Comparison of ENCODE assay signal across 33 cellular contexts in genomic region chr7:44056681-44057080, GRCh38. TPM values are rescaled to one million over a fixed set of nuclear protein-coding genes. Genes with fewer than 3 reads are reported as not detected.
DNase-seq lines count a peak whose midpoint lies in the region; ATAC-seq lines count a peak whose summit lies in the region.
"Had no signal": no experiment of that assay in that cellular context is flagged by ENCODE, and none has a peak within 500 bp of the region (broad histone marks: within the 10 kb centered on the region; RNA-seq: fewer than 3 reads in every experiment).

No MANE protein-coding gene starts in this region.

- no peak overlapping the region for H3K18ac ChIP-seq in neuronal stem cell (ENCODE audit: low read length)

- H3K79me1 ChIP-seq in neuronal stem cell (ENCODE audit: low read depth, low read length) = peaks cover 4% of the 10 kb centered on the region

- H3K4me2 ChIP-seq in neuronal stem cell (ENCODE audit: insufficient read depth, low read length, poor library complexity, severe bottlenecking) = no peak overlapping the region
- H3K4me2 ChIP-seq: A549, neural progenitor cell had no signal

- no peak overlapping the region for H3K23ac ChIP-seq in neuronal stem cell (ENCODE audit: low read depth, low read length, poor library complexity)

- H2AK5ac ChIP-seq in neuronal stem cell (ENCODE audit: low read depth, low read length) = no peak overlapping the region

- no peak overlapping the region for H4K8ac ChIP-seq in neuronal stem cell (ENCODE audit: low read depth, low read length)

- no peak overlapping the region for H3K27ac ChIP-seq in neuronal stem cell (replicated peaks; ENCODE audit: low read length)
- H3K27ac ChIP-seq: A549, colonic mucosa, neural progenitor cell, prostate gland, vagina had no signal

- no CpG with 5 or more reads among the region's 7 CpGs for WGBS in neuronal stem cell (ENCODE audit: extremely low coverage in 2 of 2, insufficient read length in 2 of 2, insufficient replicate concordance in 1 of 2), 2 donors

- H3K27me3 ChIP-seq in H7 (ENCODE audit: control insufficient read depth, insufficient read depth, low read length) = no peaks in the 10 kb centered on the region
- no peaks in the 10 kb centered on the region for H3K27me3 ChIP-seq in neuronal stem cell (ENCODE audit: control insufficient read depth in 3 of 3, insufficient read depth in 3 of 3, low read depth in 1 of 3, low read length in 3 of 3)
- H3K27me3 ChIP-seq: colonic mucosa, neural progenitor cell, vagina had no signal

- no peak overlapping the region for H3K4ac ChIP-seq in neuronal stem cell (ENCODE audit: low read length)

- H3K4me3 ChIP-seq in H7 (ENCODE audit: insufficient read depth, low read depth, low read length) (no peak overlapping the region), neuronal stem cell (ENCODE audit: low read length in 2 of 2) (peak overlapping the region in 1 of 2 donors; percentile 50)
- H3K4me3 ChIP-seq: A549, colonic mucosa, neural progenitor cell, prostate gland, vagina had no signal

- H2AFZ ChIP-seq in neuronal stem cell (ENCODE audit: low read length) = no peak overlapping the region
- H2AFZ ChIP-seq: neural progenitor cell had no signal

- ATAC-seq in activated naive CD8-positive, alpha-beta T cell treated with anti-CD3 and anti-CD28 coated beads, Interleukin-2, amount 10 ng/mL, durations not matched to agents 7 days and 5 days (ENCODE audit: low read depth) = no peak
- no peak for ATAC-seq in activated naive CD8-positive, alpha-beta T cell treated with anti-CD3 and anti-CD28 coated beads, Interleukin-2, amount 50 U/mL, for 24 hours
- no peak for ATAC-seq in left lobe of liver
- no peak for ATAC-seq in stimulated activated naive B cell treated with anti-CD40 and anti-IgM and Interleukin-4, amounts not matched to agents 10 μg/mL and 1 μg/mL and 100 μg/mL, for 72 hours (replicated peaks)
- no peak for ATAC-seq in T-helper 17 cell
- no peak for ATAC-seq in HG03442 (IDR thresholded peaks at IDR 0.05; ENCODE audit: unreplicated experiment)
- ATAC-seq: A549; activated naive CD4-positive, alpha-beta T cell treated with anti-CD3 and anti-CD28 coated beads, Interleukin-2, amount 50 U/mL, for 72 hours had no signal

- H3K4me1 Mint-ChIP-seq in activated naive CD8-positive, alpha-beta T cell treated with anti-CD3 and anti-CD28 coated beads, Interleukin-2, amount 10 ng/mL, durations not matched to agents 7 days and 5 days = peaks cover 6% of the 10 kb centered on the region
- H3K4me1 Mint-ChIP-seq in activated naive CD8-positive, alpha-beta T cell treated with anti-CD3 and anti-CD28 coated beads, Interleukin-2, amount 50 U/mL, for 24 hours = peaks cover 38% of the 10 kb centered on the region
- peaks cover 51 to 87% of the 10 kb centered on the region in 2 donors for H3K4me1 Mint-ChIP-seq in stimulated activated naive B cell treated with anti-CD40 and anti-IgM and Interleukin-4, amounts not matched to agents 10 μg/mL and 1 μg/mL and 100 μg/mL, for 72 hours
- peaks cover 15% of the 10 kb centered on the region for H3K4me1 Mint-ChIP-seq in T-helper 17 cell
- H3K4me1 Mint-ChIP-seq: neural progenitor cell had no signal

- no peak overlapping the region for H2BK120ac ChIP-seq in neuronal stem cell (ENCODE audit: low read depth, low read length)

- H3K4me1 ChIP-seq in neuronal stem cell (ENCODE audit: control insufficient read depth in 2 of 2, insufficient read depth in 1 of 2, low read depth in 1 of 2, low read length in 2 of 2) = no peaks in the 10 kb centered on the region
- H3K4me1 ChIP-seq: A549, colonic mucosa, neural progenitor cell, prostate gland had no signal

- no peak overlapping the region for H3K9ac ChIP-seq in neuronal stem cell (ENCODE audit: low read depth, low read length, poor library complexity)
- H3K9ac ChIP-seq: neural progenitor cell had no signal

- no peak overlapping the region for H2BK15ac ChIP-seq in neuronal stem cell (ENCODE audit: low read length)

- H2BK5ac ChIP-seq in neuronal stem cell (ENCODE audit: low read length) = no peak overlapping the region

- peak; percentile 20 for DNase-seq in activated naive CD8-positive, alpha-beta T cell treated with anti-CD3 and anti-CD28 coated beads, Interleukin-2, amount 10 ng/mL, durations not matched to agents 7 days and 5 days
- DNase-seq in activated naive CD8-positive, alpha-beta T cell treated with anti-CD3 and anti-CD28 coated beads, Interleukin-2, amount 50 U/mL, for 24 hours = no peak
- DNase-seq in H7 (peak; percentile 23), left lobe of liver (ENCODE audit: low spot score) (peak; percentile 39), T-helper 17 cell (no peak), neuronal stem cell (ENCODE audit: low spot score) (no peak)
- no peak for DNase-seq in stimulated activated naive B cell treated with anti-CD40 and anti-IgM and Interleukin-4, amounts not matched to agents 10 μg/mL and 1 μg/mL and 100 μg/mL, for 72 hours
- DNase-seq: activated CD8-positive, alpha-beta memory T cell treated with anti-CD3 and anti-CD28 coated beads, Interleukin-2, amount 50 U/mL, for 4 hours; AML-193; colonic mucosa; DMS 273 treated with DMSO at 0.1 percent for 48 hours; effector CD8-positive, alpha-beta T cell; GOT3; HFFc6; hippocampal formation; mesenchymal stem cell; NCI-H1048; NCI-H187; NCI-H2171; NCI-H524 treated with DMSO at 0.1 percent for 48 hours; OCI-M1; stimulated activated naive CD4-positive, alpha-beta T cell treated with Interleukin-2 at 50 U/mL for 16 hours had no signal

- H3K14ac ChIP-seq in neuronal stem cell (ENCODE audit: low read length) = no peak overlapping the region

- no peak overlapping the region for H3K27ac Mint-ChIP-seq in activated naive CD8-positive, alpha-beta T cell treated with anti-CD3 and anti-CD28 coated beads, Interleukin-2, amount 10 ng/mL, durations not matched to agents 7 days and 5 days
- H3K27ac Mint-ChIP-seq in activated naive CD8-positive, alpha-beta T cell treated with anti-CD3 and anti-CD28 coated beads, Interleukin-2, amount 50 U/mL, for 24 hours = no peak overlapping the region
- peak overlapping the region; percentile 56 for H3K27ac Mint-ChIP-seq in stimulated activated naive B cell treated with anti-CD40 and anti-IgM and Interleukin-4, amounts not matched to agents 10 μg/mL and 1 μg/mL and 100 μg/mL, for 72 hours
- H3K27ac Mint-ChIP-seq in T-helper 17 cell = no peak overlapping the region
- H3K27ac Mint-ChIP-seq: activated T-helper 2 cell treated with anti-CD3 and anti-CD28 coated beads, Interferon-gamma antibody, Interleukin-2, Interleukin-4, amounts not matched to agents 10 μg/mL and 5 μg/mL and 100 μg/mL, durations not matched to agents 14 hours and 24 hours and 36 hours; HFFc6; neural progenitor cell had no signal

- H3K9me3 ChIP-seq in T-helper 17 cell (ENCODE audit: control insufficient read depth, low read length, poor library complexity, severe bottlenecking) (no peaks in the 10 kb centered on the region), neuronal stem cell (replicated peaks in 1 of 2; ENCODE audit: control insufficient read depth in 2 of 2, insufficient read depth in 1 of 2, low read depth in 1 of 2, low read length in 2 of 2) (no peaks in the 10 kb centered on the region)
- H3K9me3 ChIP-seq: A549, colonic mucosa, prostate gland, vagina had no signal

- H3K27me3 Mint-ChIP-seq in activated naive CD8-positive, alpha-beta T cell treated with anti-CD3 and anti-CD28 coated beads, Interleukin-2, amount 10 ng/mL, durations not matched to agents 7 days and 5 days = no peaks in the 10 kb centered on the region
- H3K27me3 Mint-ChIP-seq in activated naive CD8-positive, alpha-beta T cell treated with anti-CD3 and anti-CD28 coated beads, Interleukin-2, amount 50 U/mL, for 24 hours = no peaks in the 10 kb centered on the region
- no peaks in the 10 kb centered on the region for H3K27me3 Mint-ChIP-seq in stimulated activated naive B cell treated with anti-CD40 and anti-IgM and Interleukin-4, amounts not matched to agents 10 μg/mL and 1 μg/mL and 100 μg/mL, for 72 hours
- no peaks in the 10 kb centered on the region for H3K27me3 Mint-ChIP-seq in T-helper 17 cell

- POLR2A ChIA-PET in activated naive CD8-positive, alpha-beta T cell treated with anti-CD3 and anti-CD28 coated beads, Interleukin-2, amount 10 ng/mL, durations not matched to agents 7 days and 5 days (lab: Charles Lee) = interaction anchor here (1.6 kb wide), 1 partner anchor 11 kb away, joined by 3 read pairs; no protein-coding TSS in a partner anchor

- H3K4me3 Mint-ChIP-seq in activated naive CD8-positive, alpha-beta T cell treated with anti-CD3 and anti-CD28 coated beads, Interleukin-2, amount 10 ng/mL, durations not matched to agents 7 days and 5 days = no peak overlapping the region
- H3K4me3 Mint-ChIP-seq in activated naive CD8-positive, alpha-beta T cell treated with anti-CD3 and anti-CD28 coated beads, Interleukin-2, amount 50 U/mL, for 24 hours = no peak overlapping the region
- H3K4me3 Mint-ChIP-seq in stimulated activated naive B cell treated with anti-CD40 and anti-IgM and Interleukin-4, amounts not matched to agents 10 μg/mL and 1 μg/mL and 100 μg/mL, for 72 hours = no peak overlapping the region
- H3K4me3 Mint-ChIP-seq in T-helper 17 cell = no peak overlapping the region
- H3K4me3 Mint-ChIP-seq: HFFc6, neural progenitor cell had no signal

- no peaks in the 10 kb centered on the region for H3K9me3 Mint-ChIP-seq in activated naive CD8-positive, alpha-beta T cell treated with anti-CD3 and anti-CD28 coated beads, Interleukin-2, amount 10 ng/mL, durations not matched to agents 7 days and 5 days
- H3K9me3 Mint-ChIP-seq in activated naive CD8-positive, alpha-beta T cell treated with anti-CD3 and anti-CD28 coated beads, Interleukin-2, amount 50 U/mL, for 24 hours = no peaks in the 10 kb centered on the region
- H3K9me3 Mint-ChIP-seq in stimulated activated naive B cell treated with anti-CD40 and anti-IgM and Interleukin-4, amounts not matched to agents 10 μg/mL and 1 μg/mL and 100 μg/mL, for 72 hours = no peaks in the 10 kb centered on the region
- H3K9me3 Mint-ChIP-seq: activated naive CD4-positive, alpha-beta T cell treated with anti-CD3 and anti-CD28 coated beads, Interleukin-2, amount 50 U/mL, for 72 hours; activated T-helper 2 cell treated with anti-CD3 and anti-CD28 coated beads, Interferon-gamma antibody, Interleukin-2, Interleukin-4, amounts not matched to agents 10 μg/mL and 5 μg/mL and 100 μg/mL, durations not matched to agents 14 hours and 24 hours and 36 hours; HFFc6; neural progenitor cell had no signal

- H3K36me3 Mint-ChIP-seq in activated naive CD8-positive, alpha-beta T cell treated with anti-CD3 and anti-CD28 coated beads, Interleukin-2, amount 10 ng/mL, durations not matched to agents 7 days and 5 days = peaks cover 24% of the 10 kb centered on the region
- peaks cover 55% of the 10 kb centered on the region for H3K36me3 Mint-ChIP-seq in activated naive CD8-positive, alpha-beta T cell treated with anti-CD3 and anti-CD28 coated beads, Interleukin-2, amount 50 U/mL, for 24 hours (ENCODE audit: low read depth)
- peaks cover 64 to 81% of the 10 kb centered on the region in 2 donors for H3K36me3 Mint-ChIP-seq in stimulated activated naive B cell treated with anti-CD40 and anti-IgM and Interleukin-4, amounts not matched to agents 10 μg/mL and 1 μg/mL and 100 μg/mL, for 72 hours
- peaks cover 5% of the 10 kb centered on the region for H3K36me3 Mint-ChIP-seq in T-helper 17 cell (ENCODE audit: low read depth)

- H3K36me3 ChIP-seq in H7 (replicated peaks; ENCODE audit: control insufficient read depth, insufficient read depth, low read length) (peaks cover 15% of the 10 kb centered on the region), neuronal stem cell (replicated peaks in 1 of 2; ENCODE audit: control insufficient read depth in 2 of 2, insufficient read depth in 2 of 2, low read length in 2 of 2) (peaks cover 49 to 94% of the 10 kb centered on the region in 2 donors)
- H3K36me3 ChIP-seq: neural progenitor cell had no signal

- no peak overlapping the region for H4K91ac ChIP-seq in neuronal stem cell (ENCODE audit: low read depth, low read length, poor library complexity)

- no peak overlapping the region for H2BK12ac ChIP-seq in neuronal stem cell (ENCODE audit: low read length)

RNA-seq across cellular contexts. Expression of gene PGAM2, which starts 8.7 kb away (rescaled TPM):
- total RNA-seq in activated naive CD8-positive, alpha-beta T cell treated with anti-CD3 and anti-CD28 coated beads, Interleukin-2, amount 10 ng/mL, durations not matched to agents 7 days and 5 days = 1 to 10 TPM in 1 of 2 experiments, under 1 TPM in 1; 0.74 to 2.1 TPM
- 2.7 and 4.5 TPM in 2 replicates for total RNA-seq in H7 (2014; rRNA removed; shearing (Covaris generic))
- total RNA-seq in left lobe of liver (not detected), T-helper 17 cell (under 1 TPM in 1 of 2 donors, not detected in 1; 0.92 TPM)
- 17.7 TPM for polyA plus RNA-seq in neuronal stem cell (2013, experiment 1 of 2)
- polyA plus RNA-seq in neuronal stem cell (2013, experiment 2 of 2) = 17.9 TPM
- total RNA-seq: vagina had no signal
- polyA plus RNA-seq: A549 had no signal

RNA-seq across cellular contexts. Expression of gene DBNL, which starts 12.2 kb away (rescaled TPM):
- total RNA-seq in activated naive CD8-positive, alpha-beta T cell treated with anti-CD3 and anti-CD28 coated beads, Interleukin-2, amount 10 ng/mL, durations not matched to agents 7 days and 5 days = 100 to 1,000 TPM; 152 to 157 TPM
- 43.0 and 63.8 TPM in 2 replicates for total RNA-seq in H7 (2014; rRNA removed; shearing (Covaris generic))
- total RNA-seq in left lobe of liver (38.9 TPM), T-helper 17 cell (100 to 1,000 TPM in 1 of 2 donors, 10 to 100 TPM in 1; 91.1 to 104 TPM)
- polyA plus RNA-seq in neuronal stem cell (2013, experiment 1 of 2) = 14.7 TPM
- 14.7 TPM for polyA plus RNA-seq in neuronal stem cell (2013, experiment 2 of 2)

RNA-seq across cellular contexts. Expression of gene POLM, which starts 25.6 kb away (rescaled TPM):
- total RNA-seq in activated naive CD8-positive, alpha-beta T cell treated with anti-CD3 and anti-CD28 coated beads, Interleukin-2, amount 10 ng/mL, durations not matched to agents 7 days and 5 days = 10 to 100 TPM; 51.0 to 54.5 TPM
- total RNA-seq in H7 (2014; rRNA removed; shearing (Covaris generic)) = 16.9 and 17.0 TPM in 2 replicates
- total RNA-seq in left lobe of liver = 21.0 TPM
- total RNA-seq in T-helper 17 cell = 10 to 100 TPM; 27.2 to 29.7 TPM
- polyA plus RNA-seq in neuronal stem cell (2013, experiment 1 of 2) = 9.9 TPM
- 8.9 TPM for polyA plus RNA-seq in neuronal stem cell (2013, experiment 2 of 2)

RNA-seq across cellular contexts. Expression of gene AEBP1, which starts 47.5 kb away (rescaled TPM):
- total RNA-seq in activated naive CD8-positive, alpha-beta T cell treated with anti-CD3 and anti-CD28 coated beads, Interleukin-2, amount 10 ng/mL, durations not matched to agents 7 days and 5 days = 10 to 100 TPM; 21.5 to 22.0 TPM
- total RNA-seq in H7 (2014; rRNA removed; shearing (Covaris generic)) = 12.9 and 15.8 TPM in 2 replicates
- total RNA-seq in left lobe of liver (9.4 TPM), T-helper 17 cell (1 to 10 TPM; 1.1 to 4.2 TPM)
- polyA plus RNA-seq in neuronal stem cell (2013, experiment 1 of 2) = 24.7 TPM
- polyA plus RNA-seq in neuronal stem cell (2013, experiment 2 of 2) = 25.4 TPM
- polyA plus RNA-seq: A549 had no signal

RNA-seq across cellular contexts. Expression of gene SPDYE1, which starts 59.0 kb away (rescaled TPM):
- under 1 TPM in 1 of 2 experiments, not detected in 1; 0.11 TPM for total RNA-seq in activated naive CD8-positive, alpha-beta T cell treated with anti-CD3 and anti-CD28 coated beads, Interleukin-2, amount 10 ng/mL, durations not matched to agents 7 days and 5 days
- total RNA-seq in H7 (2014; rRNA removed; shearing (Covaris generic)) = not detected in 2 replicates
- total RNA-seq in left lobe of liver (not detected), T-helper 17 cell (under 1 TPM in 1 of 2 donors, not detected in 1; 0.18 TPM)
- not detected for polyA plus RNA-seq in neuronal stem cell (2013, experiment 1 of 2)
- not detected for polyA plus RNA-seq in neuronal stem cell (2013, experiment 2 of 2)
- total RNA-seq: activated naive CD4-positive, alpha-beta T cell treated with anti-CD3 and anti-CD28 coated beads, Interleukin-2, amount 50 U/mL, for 72 hours; activated T-helper 2 cell treated with anti-CD3 and anti-CD28 coated beads, Interferon-gamma antibody, Interleukin-2, Interleukin-4, amounts not matched to agents 10 μg/mL and 5 μg/mL and 100 μg/mL, durations not matched to agents 14 hours and 24 hours and 36 hours; aorta; bronchial epithelial cell; colonic mucosa; HFFc6; T-helper 2 cell treated with Interferon-gamma antibody and Interleukin-4, amounts not matched to agents 100 ng/mL and 5 ng/mL, for 36 hours; temporal lobe; vagina had no signal
- polyA plus RNA-seq: A549 had no signal

Comparison
In these comparisons a context has a peak if more than half of its experiments do, and no peak if none do; other contexts are left out.
1. DNase-seq: peak in activated naive CD8-positive, alpha-beta T cell treated with anti-CD3 and anti-CD28 coated beads, Interleukin-2, amount 10 ng/mL, durations not matched to agents 7 days and 5 days (single experiment), H7 (single experiment) and left lobe of liver (single experiment); none in activated naive CD8-positive, alpha-beta T cell treated with anti-CD3 and anti-CD28 coated beads, Interleukin-2, amount 50 U/mL, for 24 hours (single experiment), stimulated activated naive B cell treated with anti-CD40 and anti-IgM and Interleukin-4, amounts not matched to agents 10 μg/mL and 1 μg/mL and 100 μg/mL, for 72 hours (single experiment), T-helper 17 cell (0 of 3) and neuronal stem cell (single experiment).